In genomic region chr15:61736792-61737191, GRCh38 we compare ENCODE assay signal across 16 cellular contexts.
A peak's percentile ranks its signal among the peaks of the same experiment; 100 is the strongest.
DNase-seq lines count a peak whose midpoint lies in the region; ATAC-seq and TF ChIP-seq lines count a peak whose summit lies in the region.
"Had no signal": no experiment of that assay in that cellular context is flagged by ENCODE, and none has a peak within 500 bp of the region (broad histone marks: within the 10 kb centered on the region; RNA-seq: fewer than 3 reads in every experiment).

No MANE protein-coding gene starts in this region.

- DNase-seq in NOMO-1 treated with DMSO at 0.1 percent for 48 hours (lab: John Stamatoyannopoulos, UW; ENCODE audit: unreplicated experiment) (peak; percentile 7), NOMO-1 treated with dmso at 0.1 percent for 144 hours (lab: John Stamatoyannopoulos, UW; ENCODE audit: unreplicated experiment) (no peak), KBM-7 (peak; percentile 12), NB4 (ENCODE audit: low read depth) (peak; percentile 45), fibroblast of mammary gland (ENCODE audit: low read depth) (peak; percentile 41), NCI-H526 treated with DMSO at 0.1 percent for 48 hours (lab: John Stamatoyannopoulos, UW) (no peak)
- DNase-seq: Calu3, DMS79 treated with DMSO at 0.1 percent for 48 hours, GF-D8, IMR-90, MM.1S, NCI-H2029 treated with DMSO at 0.1 percent for 48 hours, NCI-H446 treated with DMSO at 0.1 percent for 48 hours, NCI-H526 had no signal

- H3K4me3 ChIP-seq in NB4 (ENCODE audit: low read depth, low read length), result no peak overlapping the region
- H3K4me3 ChIP-seq in fibroblast of mammary gland (ENCODE audit: control insufficient read depth, low read depth, low read length), result no peak overlapping the region

- TF ChIP-seq POLR2A in NB4 (IDR thresholded peaks at IDR 0.05; ENCODE audit: extremely low read depth, insufficient read length), result no peak

- ATAC-seq in GM18502 (IDR thresholded peaks at IDR 0.05; ENCODE audit: poor library complexity, unreplicated experiment) (no peak), HG03045 (IDR thresholded peaks at IDR 0.05; ENCODE audit: unreplicated experiment) (no peak)

- TF ChIP-seq CTCF in NB4 (IDR thresholded peaks at IDR 0.05; ENCODE audit: low read depth, low read length), result no peak
- TF ChIP-seq CTCF in fibroblast of mammary gland (conservative IDR thresholded peaks at IDR 0.05; ENCODE audit: control insufficient read depth, insufficient read depth, low read depth, low read length), result no peak

- in situ Hi-C loops in KBM-7 (cut with MboI; ENCODE audit: low pct_unique_long_range_greater_than_20kb, low sequenced_read_pairs), result no loop called here

Comparison
In these comparisons a context has a peak if more than half of its experiments do, and no peak if none do; other contexts are left out.
1. DNase-seq: peak in NOMO-1 treated with DMSO at 0.1 percent for 48 hours (single experiment), KBM-7 (single experiment), NB4 (single experiment) and fibroblast of mammary gland (single experiment); none in NOMO-1 treated with dmso at 0.1 percent for 144 hours (single experiment) and NCI-H526 treated with DMSO at 0.1 percent for 48 hours (single experiment).